In genomic region chr19:5358173-5358800, GRCh38 we compare ENCODE assay signal across 1 cellular context.
TF ChIP-seq lines count a peak whose summit lies in the region.

No MANE protein-coding gene starts in this region.

TF ChIP-seq in WTC11, 78 proteins besides CTCF, POLR2A, EP300 and RAD21 (continued from another document):
- no peak for TF ChIP-seq ZNF532 (CRISPR knock-in tag; IDR thresholded peaks at IDR 0.05; ENCODE audit: borderline replicate concordance)
- TF ChIP-seq HMGA2 (CRISPR knock-in tag; IDR thresholded peaks at IDR 0.05) = no peak
- no peak for TF ChIP-seq FOXP4 (CRISPR knock-in tag; IDR thresholded peaks at IDR 0.05)
- no peak for TF ChIP-seq ZNF671 (CRISPR knock-in tag; IDR thresholded peaks at IDR 0.05)
- TF ChIP-seq EMX1 (CRISPR knock-in tag; IDR thresholded peaks at IDR 0.05) = no peak
